ENCODE assay signal across 1 cellular context in the genomic region with DNA sequence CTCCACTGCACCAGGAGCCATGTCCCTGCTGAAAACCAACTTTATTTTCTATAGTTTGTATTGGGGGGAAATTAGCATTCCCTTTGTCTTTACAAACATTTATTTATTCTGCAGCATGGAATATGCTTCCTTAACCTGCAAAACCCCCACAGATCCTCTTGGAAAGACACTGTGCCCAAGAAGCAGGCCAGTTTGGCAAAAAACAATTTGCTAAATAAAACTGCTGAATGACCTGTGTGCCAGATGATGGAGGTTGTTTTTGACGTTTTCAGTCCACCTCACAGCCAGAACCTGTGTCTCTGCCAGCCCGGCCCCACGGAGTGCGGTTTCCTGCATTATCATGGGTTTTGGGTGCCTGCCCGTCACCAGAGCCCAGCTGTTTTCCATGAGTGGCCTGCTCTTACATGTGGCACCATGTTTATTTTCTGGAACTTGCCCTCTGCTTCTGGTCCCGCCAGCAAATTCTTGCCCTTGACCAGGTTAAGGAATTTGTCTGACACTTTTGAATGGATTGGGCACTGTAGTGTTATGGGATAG.
TF ChIP-seq lines count a peak whose summit lies in the region.

No MANE protein-coding gene starts in this region.

TF ChIP-seq in GM12891, 5 proteins besides CTCF, POLR2A, EP300 and RAD21:
- no peak for TF ChIP-seq TAF1 (IDR thresholded peaks at IDR 0.05; ENCODE audit: low read depth, low read length)
- TF ChIP-seq SPI1 (IDR thresholded peaks at IDR 0.05; ENCODE audit: low read depth, low read length) = no peak
- TF ChIP-seq POLR2AphosphoS5 (IDR thresholded peaks at IDR 0.05; ENCODE audit: low read depth, low read length) = no peak
- no peak for TF ChIP-seq POU2F2 (IDR thresholded peaks at IDR 0.05; ENCODE audit: low read depth, low read length)
- no peak for TF ChIP-seq PAX5 (IDR thresholded peaks at IDR 0.05; ENCODE audit: insufficient read depth, low read length, severe bottlenecking)
TF ChIP-seq in GM12891: peak in this region for 0.
